Comparison of ENCODE assay signal across 21 cellular contexts in the genomic region with DNA sequence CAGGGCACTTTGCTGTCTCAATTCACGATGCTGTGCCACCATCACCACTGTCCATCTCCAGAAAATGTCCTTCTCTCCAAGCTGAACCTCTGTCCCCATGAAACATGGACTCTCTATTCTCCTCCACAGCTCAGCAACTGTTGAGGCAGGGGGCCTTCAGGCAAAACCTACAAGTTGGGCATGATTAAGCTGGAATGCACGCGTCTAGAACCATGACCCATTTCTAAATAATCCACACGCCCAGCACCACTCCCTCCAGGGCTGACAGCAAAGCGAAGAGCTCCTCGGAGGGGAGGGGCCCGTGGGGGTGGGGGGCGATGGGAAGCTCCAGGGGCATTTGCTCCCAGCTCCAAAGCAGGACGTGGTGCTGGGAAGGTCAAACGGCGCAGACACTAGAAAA. TPM values are rescaled to one million over a fixed set of nuclear protein-coding genes. Genes with fewer than 3 reads are reported as not detected.
DNase-seq lines count a peak whose midpoint lies in the region; ATAC-seq, FAIRE-seq and TF ChIP-seq lines count a peak whose summit lies in the region.
"Had no signal": no experiment of that assay in that cellular context is flagged by ENCODE, and none has a peak within 500 bp of the region (broad histone marks: within the 10 kb centered on the region; RNA-seq: fewer than 3 reads in every experiment).

No MANE protein-coding gene starts in this region.

- no peaks in the 10 kb centered on the region for H3K79me2 ChIP-seq in HCT116 (ENCODE audit: insufficient read depth, low read length)

- H3K27me3 ChIP-seq in HCT116 (ENCODE audit: insufficient read depth, low read length), result no peaks in the 10 kb centered on the region
- no peaks in the 10 kb centered on the region for H3K27me3 ChIP-seq in foreskin keratinocyte

- H3K4me1 ChIP-seq in HCT116 (ENCODE audit: control insufficient read depth in 1 of 2, insufficient read depth in 2 of 2, low read length in 2 of 2) (peaks cover 12 to 31% of the 10 kb centered on the region in 2 experiments; a peak in 3 of 4 replicates), foreskin keratinocyte (peaks cover 34% of the 10 kb centered on the region)

- intact Hi-C loops in HCT116 (cut with micrococcal nuclease), result no loop called here

- no peak for TF ChIP-seq CTCF in HCT116 (IDR thresholded peaks at IDR 0.05 in 2 of 3, conservative IDR thresholded peaks at IDR 0.05 in 1 of 3; ENCODE audit: borderline replicate concordance in 1 of 3, insufficient read depth in 1 of 3, low read depth in 2 of 3, low read length in 2 of 3)
- no peak for TF ChIP-seq CTCF in foreskin keratinocyte (conservative IDR thresholded peaks at IDR 0.05)
- no peak for TF ChIP-seq CTCF in type B pancreatic cell (conservative IDR thresholded peaks at IDR 0.05)

- peak overlapping the region; percentile 28 for H3K4me2 ChIP-seq in HCT116 (ENCODE audit: low read length)

- H3K9me3 ChIP-seq in HCT116 (ENCODE audit: control insufficient read depth in 1 of 2, insufficient read depth in 1 of 2, low read depth in 1 of 2, low read length in 2 of 2), result no peaks in the 10 kb centered on the region
- H3K9me3 ChIP-seq: heart left ventricle, SJSA1, upper lobe of left lung had no signal

- TF ChIP-seq RAD21 in HCT116 (IDR thresholded peaks at IDR 0.05; ENCODE audit: low read depth), result no peak

- no peak for TF ChIP-seq POLR2A in HCT116 (IDR thresholded peaks at IDR 0.05; ENCODE audit: borderline replicate concordance, extremely low read depth, insufficient read depth, insufficient read length)
- TF ChIP-seq POLR2A in H54 (IDR thresholded peaks at IDR 0.05; ENCODE audit: low read depth, low read length), result no peak

- H3K27me3 Mint-ChIP-seq in type B pancreatic cell, result peaks cover 47% of the 10 kb centered on the region

- H3K27ac ChIP-seq in HCT116 (ENCODE audit: low read depth, low read length) (no peak overlapping the region), foreskin keratinocyte (peak overlapping the region; percentile 87)
- H3K27ac ChIP-seq: heart left ventricle, SJSA1, upper lobe of left lung had no signal

- no peak for ATAC-seq in HCT116
- peak; percentile 35 for ATAC-seq in foreskin keratinocyte
- no peak for ATAC-seq in GM18868 (IDR thresholded peaks at IDR 0.05; ENCODE audit: unreplicated experiment)
- ATAC-seq: heart left ventricle, left ventricle myocardium superior had no signal

- no peak overlapping the region for H3K9ac ChIP-seq in HCT116 (ENCODE audit: low read length)

- peak overlapping the region; percentile 83 for H3K4me3 Mint-ChIP-seq in type B pancreatic cell
- H3K4me3 Mint-ChIP-seq: T-helper 1 cell treated with Interleukin-12 subunit alpha and Interleukin-12 subunit beta and Interleukin-4 antibody, amounts not matched to agents 30 μg/mL and 1 μg/mL, for 36 hours had no signal

- H3K9me2 ChIP-seq in HCT116 (ENCODE audit: insufficient read depth), result no peaks in the 10 kb centered on the region

- BruUV-seq in HCT116 (replicated peaks; lab: Mats Ljungman, UMichigan), result no TSS peak

- H4K20me1 ChIP-seq in HCT116 (ENCODE audit: insufficient read depth), result no peaks in the 10 kb centered on the region

- no peaks in the 10 kb centered on the region for H3K36me3 Mint-ChIP-seq in type B pancreatic cell

- in situ Hi-C loops in G401 (cut with HindIII; ENCODE audit: low sequenced_read_pairs), result no loop called here

- CTCF ChIA-PET in HCT116 (lab: Charles Lee), result no interaction called here

- H3K4me1 Mint-ChIP-seq in type B pancreatic cell (ENCODE audit: unreplicated experiment), result peaks cover 10% of the 10 kb centered on the region

- no peak for FAIRE-seq in H54 (lab: Jason Lieb, UNC)

- DNase-seq in HCT116 (ENCODE audit: low read depth, low spot score), result no peak
- peak; percentile 58 for DNase-seq in amniotic epithelial cell (ENCODE audit: low read depth)
- DNase-seq in foreskin keratinocyte, result peak; percentile 69 to 90
- no peak for DNase-seq in type B pancreatic cell (ENCODE audit: extremely low spot score, unreplicated experiment)
- no peak for DNase-seq in H54 (ENCODE audit: insufficient read length, low spot score)
- no peak for DNase-seq in G401 (ENCODE audit: low spot score)
- DNase-seq: activated CD4-positive, alpha-beta T cell treated with anti-CD3 and anti-CD28 coated beads, Interleukin-2, amount 50 U/mL, for 48 hours; activated naive CD4-positive, alpha-beta T cell; COR-L47; effector CD4-positive, alpha-beta T cell; heart left ventricle; left ventricle myocardium superior; NCI-H2171 treated with DMSO at 0.1 percent for 48 hours; NCI-H774; OCI-M1 had no signal

- RAD21 ChIA-PET in HCT116 (lab: Charles Lee; ENCODE audit: low non-redundant PET in 1 of 2, low total read pairs in 2 of 2, uncharacterized antibody in 2 of 2, unreplicated experiment in 2 of 2), result no interaction called here

- H3K9me3 Mint-ChIP-seq in type B pancreatic cell, result no peaks in the 10 kb centered on the region
- H3K9me3 Mint-ChIP-seq: T-helper 1 cell treated with Interleukin-12 subunit alpha and Interleukin-12 subunit beta and Interleukin-4 antibody, amounts not matched to agents 30 μg/mL and 1 μg/mL, for 36 hours had no signal

- POLR2A ChIA-PET in HCT116 (lab: Charles Lee), result interaction anchor here (1.3 kb wide), 1 partner anchor 13 kb away, joined by 3 read pairs; no protein-coding TSS in a partner anchor

- no peak overlapping the region for H2AFZ ChIP-seq in HCT116 (ENCODE audit: low read depth, low read length, poor library complexity, severe bottlenecking)

- H3K27ac Mint-ChIP-seq in type B pancreatic cell, result peak overlapping the region; percentile 96
- H3K27ac Mint-ChIP-seq: T-helper 1 cell treated with Interleukin-12 subunit alpha and Interleukin-12 subunit beta and Interleukin-4 antibody, amounts not matched to agents 30 μg/mL and 1 μg/mL, for 36 hours had no signal

- no peak overlapping the region for H3K4me3 ChIP-seq in HCT116 (replicated peaks in 1 of 2; ENCODE audit: low read depth in 1 of 2, low read length in 2 of 2)
- H3K4me3 ChIP-seq: heart left ventricle, SJSA1, upper lobe of left lung had no signal

- no peaks in the 10 kb centered on the region for H3K36me3 ChIP-seq in HCT116 (ENCODE audit: control insufficient read depth in 1 of 2, insufficient read depth in 2 of 2, low read length in 2 of 2)
- H3K36me3 ChIP-seq: heart left ventricle, SJSA1, upper lobe of left lung had no signal

TF ChIP-seq in HCT116, 20 proteins besides CTCF, POLR2A, EP300 and RAD21 (continues in another document):
- TF ChIP-seq ZFX (IDR thresholded peaks at IDR 0.05) (no peak), FOSL1 (IDR thresholded peaks at IDR 0.05; ENCODE audit: low read depth) (no peak), ELF1 (IDR thresholded peaks at IDR 0.05; ENCODE audit: borderline replicate concordance, low read depth) (no peak)
- TF ChIP-seq, protein P1, sequence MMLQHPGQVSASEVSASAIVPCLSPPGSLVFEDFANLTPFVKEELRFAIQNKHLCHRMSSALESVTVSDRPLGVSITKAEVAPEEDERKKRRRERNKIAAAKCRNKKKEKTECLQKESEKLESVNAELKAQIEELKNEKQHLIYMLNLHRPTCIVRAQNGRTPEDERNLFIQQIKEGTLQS (IDR thresholded peaks at IDR 0.05), result no peak

RNA-seq across cellular contexts. Expression of a gene that starts 3.3 kb away (rescaled TPM):
- total RNA-seq in HCT116 (2021; ENCODE audit: unreplicated experiment) (not detected), foreskin keratinocyte (0.85 and 1.5 TPM in 2 replicates), type B pancreatic cell (ENCODE audit: low replicate concordance) (4.5 and 5.1 TPM in 2 replicates)
- polyA plus RNA-seq in HCT116 (2012), result not detected in 2 replicates
- 0.54 and 0.91 TPM in 2 replicates for polyA plus RNA-seq in foreskin keratinocyte
- total RNA-seq in G401 (2014; rRNA removed; shearing (Covaris generic)), result not detected in 2 replicates
- total RNA-seq: mononuclear cell, SJSA1 had no signal
- polyA plus RNA-seq: BJ had no signal

RNA-seq across cellular contexts. Expression of a gene that starts 7.0 kb away (rescaled TPM):
- 38.5 TPM for total RNA-seq in HCT116 (2021; ENCODE audit: unreplicated experiment)
- 21.0 and 25.6 TPM in 2 replicates for polyA plus RNA-seq in HCT116 (2012)
- total RNA-seq in foreskin keratinocyte, result 24.5 and 25.5 TPM in 2 replicates
- polyA plus RNA-seq in foreskin keratinocyte, result 16.6 and 19.4 TPM in 2 replicates
- total RNA-seq in type B pancreatic cell (ENCODE audit: low replicate concordance), result 36.4 and 49.1 TPM in 2 replicates
- total RNA-seq in G401 (2014; rRNA removed; shearing (Covaris generic)), result 32.9 and 45.4 TPM in 2 replicates

RNA-seq across cellular contexts. Expression of a gene that starts 22.8 kb away (rescaled TPM):
- total RNA-seq in HCT116 (2021; ENCODE audit: unreplicated experiment), result 0.66 TPM
- 0.20 TPM in 1 of 2 replicates, not detected in the other for polyA plus RNA-seq in HCT116 (2012)
- 11.4 and 13.0 TPM in 2 replicates for total RNA-seq in foreskin keratinocyte
- 16.4 and 18.0 TPM in 2 replicates for polyA plus RNA-seq in foreskin keratinocyte
- total RNA-seq in type B pancreatic cell (ENCODE audit: low replicate concordance), result 4.2 and 8.5 TPM in 2 replicates
- 7.4 and 9.0 TPM in 2 replicates for total RNA-seq in G401 (2014; rRNA removed; shearing (Covaris generic))

RNA-seq across cellular contexts. Expression of a gene that starts 53.2 kb away (rescaled TPM):
- total RNA-seq in HCT116 (2021; ENCODE audit: unreplicated experiment) (32.2 TPM), foreskin keratinocyte (22.4 and 25.2 TPM in 2 replicates), type B pancreatic cell (ENCODE audit: low replicate concordance) (33.7 and 40.3 TPM in 2 replicates)
- 17.5 and 17.8 TPM in 2 replicates for polyA plus RNA-seq in HCT116 (2012)
- 24.6 and 26.4 TPM in 2 replicates for polyA plus RNA-seq in foreskin keratinocyte
- total RNA-seq in G401 (2014; rRNA removed; shearing (Covaris generic)), result 26.9 and 31.7 TPM in 2 replicates

RNA-seq across cellular contexts. Expression of a gene that starts 57.3 kb away (rescaled TPM):
- total RNA-seq in HCT116 (2021; ENCODE audit: unreplicated experiment), result 2.0 TPM
- polyA plus RNA-seq in HCT116 (2012), result 1.3 and 1.6 TPM in 2 replicates
- total RNA-seq in foreskin keratinocyte, result 132 and 148 TPM in 2 replicates
- polyA plus RNA-seq in foreskin keratinocyte, result 78.0 and 89.4 TPM in 2 replicates
- 0.67 and 0.82 TPM in 2 replicates for total RNA-seq in type B pancreatic cell (ENCODE audit: low replicate concordance)
- total RNA-seq in G401 (2014; rRNA removed; shearing (Covaris generic)), result 0.06 and 0.20 TPM in 2 replicates

Comparison
In these comparisons a context has a peak if more than half of its experiments do, and no peak if none do; other contexts are left out.
1. DNase-seq: peak in amniotic epithelial cell (single experiment) and foreskin keratinocyte (2 of 2); none in HCT116 (single experiment), type B pancreatic cell (single experiment), H54 (single experiment) and G401 (single experiment).